ENCODE assay signal across 8 cellular contexts in genomic region chr11:62771144-62772021, GRCh38. TPM values are rescaled to one million over a fixed set of nuclear protein-coding genes. Genes with fewer than 3 reads are reported as not detected.
DNase-seq lines count a peak whose midpoint lies in the region; ATAC-seq, FAIRE-seq and TF ChIP-seq lines count a peak whose summit lies in the region.

TAF6L (plus strand) TSS chr11:62771396; CDS start chr11:62775784, 4,388 bp downstream.

- TF ChIP-seq CTCF in AG04450 (IDR thresholded peaks at IDR 0.05; ENCODE audit: low read depth, low read length): no peak

- POLR2A ChIA-PET in AG04450 (lab: Yijun Ruan, JAX): interaction anchor here (0.7 to 3.1 kb wide), 9 partner anchors 10 to 106 kb away, joined by 3 to 21 read pairs (median 6); partner anchors contain the start of genes C11orf98, CSKMT, HNRNPUL2 and POLR2G

- peak within 1 kb of the TSS; percentile 77 for H3K4me3 ChIP-seq in AG04450 (ENCODE audit: low read depth, low read length)

- peak; percentile 45 for FAIRE-seq in islet of Langerhans (lab: Jason Lieb, UNC)

- DNase-seq in AG04450 (ENCODE audit: low read depth, low spot score): peak; percentile 89
- peak; percentile 93 for DNase-seq in NCI-H2227 treated with DMSO at 0.1 percent for 48 hours (lab: John Stamatoyannopoulos, UW)
- peak; percentile 77 to 96 (median 86) for DNase-seq in activated CD4-positive, CD25-positive, alpha-beta regulatory T cell (lab: John Stamatoyannopoulos, UW)
- DNase-seq in central memory CD4-positive, alpha-beta T cell: peak; percentile 84
- peak; percentile 91 for DNase-seq in stimulated activated CD4-positive, alpha-beta T cell treated with anti-CD3 and anti-CD28 coated beads, Interleukin-12 subunit alpha, Interleukin-12 subunit beta, amount 100 ng/mL, for 4 hours

- ATAC-seq in GM18907 (IDR thresholded peaks at IDR 0.05; ENCODE audit: unreplicated experiment) (peak; percentile 77), HG03159 (IDR thresholded peaks at IDR 0.05; ENCODE audit: unreplicated experiment) (peak; percentile 78)

- no peaks in the 10 kb centered on the region for H3K9me3 ChIP-seq in AG04450 (ENCODE audit: control insufficient read depth, insufficient read depth, low read length)

- CTCF ChIA-PET in AG04450 (lab: Charles Lee): interaction anchor here (0.5 to 1.7 kb wide), 6 partner anchors 10 to 158 kb away, joined by 3 to 9 read pairs (median 4); partner anchors contain the start of genes POLR2G and TMEM179B

- H3K27me3 ChIP-seq in AG04450 (ENCODE audit: control insufficient read depth, insufficient read depth, low read length): no peaks in the 10 kb centered on the region

- H3K27ac ChIP-seq in AG04450 (ENCODE audit: low read depth, low read length): peak within 1 kb of the TSS; percentile 85

RNA-seq across cellular contexts. Expression of gene TAF6L, which starts in this region (rescaled TPM):
- 8.9 and 13.4 TPM in 2 replicates for polyA plus RNA-seq in AG04450 (2011; rRNA removed)
- polyA minus RNA-seq in AG04450 (2011; rRNA and poly(A)+ RNA removed): 15.9 and 17.9 TPM in 2 replicates

Comparison
In these comparisons a context has a peak if more than half of its experiments do, and no peak if none do; other contexts are left out.
1. Peak in every context shown above with its lines: DNase-seq, ATAC-seq, H3K4me3 ChIP-seq and H3K27ac ChIP-seq.